34 cellular contexts compared by ENCODE assay signal in the genomic region with DNA sequence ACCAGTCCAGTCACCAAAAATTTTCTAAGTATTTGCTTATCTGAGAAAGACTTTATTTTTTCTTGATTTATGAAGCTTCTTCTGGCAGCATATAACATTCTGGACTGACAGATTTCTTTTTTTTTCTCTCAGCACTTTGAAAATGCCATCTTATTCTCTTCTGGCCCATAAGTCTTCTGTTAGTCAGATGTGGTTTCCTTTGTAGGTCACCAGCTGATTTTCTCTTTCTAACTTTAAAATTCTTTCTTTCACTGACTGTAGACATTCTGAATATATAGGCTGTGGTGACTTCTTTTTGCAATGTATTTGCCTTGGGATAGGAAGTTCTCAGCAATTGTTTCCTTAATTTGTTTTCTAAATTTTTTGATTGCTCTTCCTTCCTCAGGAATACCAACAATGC.
"Had no signal": no experiment of that assay in that cellular context is flagged by ENCODE, and none has a peak within 500 bp of the region (broad histone marks: within the 10 kb centered on the region; RNA-seq: fewer than 3 reads in every experiment).

No MANE protein-coding gene starts in this region.

- H3K27ac Mint-ChIP-seq: activated CD4-positive, alpha-beta memory T cell treated with anti-CD3 and anti-CD28 coated beads for 36 hours; activated CD4-positive, alpha-beta T cell treated with anti-CD3 and anti-CD28 coated beads for 36 hours; activated CD4-positive, alpha-beta T cell treated with anti-CD3 and anti-CD28 coated beads, Interleukin-2, amount 10 ng/mL, durations not matched to agents 24 days and 14 days; activated CD8-positive, alpha-beta memory T cell treated with anti-CD3 and anti-CD28 coated beads, Interleukin-2, amount 10 ng/mL, durations not matched to agents 7 days and 5 days; activated CD8-positive, alpha-beta T cell treated with anti-CD3 and anti-CD28 coated beads, Interleukin-2, amount 10 ng/mL, durations not matched to agents 7 days and 5 days; activated naive CD8-positive, alpha-beta T cell; activated T-helper 1 cell treated with anti-CD3 and anti-CD28 coated beads, Interleukin-12 subunit alpha, Interleukin-12 subunit beta, Interleukin-2, Interleukin-4 antibody, amounts not matched to agents 30 ng/mL and 10 ng/mL and 1 ng/mL, durations not matched to agents 14 hours and 24 hours and 36 hours; activated T-helper 2 cell treated with anti-CD3 and anti-CD28 coated beads, Interferon-gamma antibody, Interleukin-2, Interleukin-4, amounts not matched to agents 10 μg/mL and 5 μg/mL and 100 μg/mL, durations not matched to agents 14 hours and 24 hours and 36 hours; brain; dendritic cell treated with granulocyte-macrophage colony-stimulating factor and Interleukin-4, amounts not matched to agents 40 ng/mL and 50 ng/mL, for 4 days; endodermal cell; T-helper 17 cell; T-helper 2 cell treated with Interferon-gamma antibody and Interleukin-4, amounts not matched to agents 5 μg/mL and 100 μg/mL, for 36 hours had no signal

- H3K4me1 ChIP-seq: breast epithelium had no signal

- H3K27me3 ChIP-seq: breast epithelium, cardiac muscle cell, dorsolateral prefrontal cortex had no signal

- H3K4me3 ChIP-seq: breast epithelium, cardiac muscle cell, coronary artery, dorsolateral prefrontal cortex had no signal

- H3K27ac ChIP-seq: breast epithelium, cardiac muscle cell, coronary artery, dorsolateral prefrontal cortex, WERI-Rb-1 had no signal

- ATAC-seq: activated CD4-positive, alpha-beta T cell treated with anti-CD3 and anti-CD28 coated beads for 36 hours; activated CD8-positive, alpha-beta memory T cell treated with anti-CD3 and anti-CD28 coated beads, Interleukin-2, amount 10 ng/mL, durations not matched to agents 7 days and 5 days; activated CD8-positive, alpha-beta T cell treated with anti-CD3 and anti-CD28 coated beads, Interleukin-2, amount 10 ng/mL, durations not matched to agents 7 days and 5 days; esophagus mucosa; T-helper 17 cell had no signal

- H3K4me3 Mint-ChIP-seq: activated CD4-positive, alpha-beta memory T cell treated with anti-CD3 and anti-CD28 coated beads for 36 hours; activated CD4-positive, alpha-beta T cell treated with anti-CD3 and anti-CD28 coated beads for 36 hours; activated CD4-positive, alpha-beta T cell treated with anti-CD3 and anti-CD28 coated beads, Interleukin-2, amount 10 ng/mL, durations not matched to agents 24 days and 14 days; activated CD8-positive, alpha-beta memory T cell treated with anti-CD3 and anti-CD28 coated beads, Interleukin-2, amount 10 ng/mL, durations not matched to agents 7 days and 5 days; activated CD8-positive, alpha-beta T cell treated with anti-CD3 and anti-CD28 coated beads, Interleukin-2, amount 10 ng/mL, durations not matched to agents 7 days and 5 days; activated naive CD8-positive, alpha-beta T cell; activated T-helper 1 cell treated with anti-CD3 and anti-CD28 coated beads, Interleukin-12 subunit alpha, Interleukin-12 subunit beta, Interleukin-2, Interleukin-4 antibody, amounts not matched to agents 30 ng/mL and 10 ng/mL and 1 ng/mL, durations not matched to agents 14 hours and 24 hours and 36 hours; brain; central memory CD8-positive, alpha-beta T cell; dendritic cell treated with granulocyte-macrophage colony-stimulating factor and Interleukin-4, amounts not matched to agents 40 ng/mL and 50 ng/mL, for 4 days; endodermal cell; T-helper 17 cell; T-helper 2 cell treated with Interferon-gamma antibody and Interleukin-4, amounts not matched to agents 5 μg/mL and 100 μg/mL, for 36 hours had no signal

- H3K36me3 ChIP-seq: breast epithelium, cardiac muscle cell, WERI-Rb-1 had no signal

- H3K4me1 Mint-ChIP-seq: activated CD4-positive, alpha-beta T cell treated with anti-CD3 and anti-CD28 coated beads for 36 hours; activated CD4-positive, alpha-beta T cell treated with anti-CD3 and anti-CD28 coated beads, Interleukin-2, amount 10 ng/mL, durations not matched to agents 24 days and 14 days; activated CD8-positive, alpha-beta memory T cell treated with anti-CD3 and anti-CD28 coated beads, Interleukin-2, amount 10 ng/mL, durations not matched to agents 7 days and 5 days; brain; central memory CD8-positive, alpha-beta T cell; endodermal cell; T-helper 17 cell had no signal

- DNase-seq: activated CD4-positive, alpha-beta memory T cell treated with anti-CD3 and anti-CD28 coated beads for 36 hours; activated CD4-positive, alpha-beta T cell treated with anti-CD3 and anti-CD28 coated beads for 36 hours; activated CD4-positive, alpha-beta T cell treated with anti-CD3 and anti-CD28 coated beads, Interleukin-2, amount 10 ng/mL, durations not matched to agents 24 days and 14 days; activated CD4-positive, CD25-positive, alpha-beta regulatory T cell; activated CD4-positive, CD25-positive, alpha-beta regulatory T cell treated with anti-CD3 and anti-CD28 coated beads, Interleukin-2, amount 50 U/mL, for 72 hours; activated CD8-positive, alpha-beta memory T cell treated with anti-CD3 and anti-CD28 coated beads, Interleukin-2, amount 10 ng/mL, durations not matched to agents 7 days and 5 days; activated CD8-positive, alpha-beta memory T cell treated with anti-CD3 and anti-CD28 coated beads, Interleukin-2, amount 50 U/mL, for 4 hours; activated CD8-positive, alpha-beta T cell treated with anti-CD3 and anti-CD28 coated beads, Interleukin-2, amount 10 ng/mL, durations not matched to agents 7 days and 5 days; activated effector memory CD4-positive, alpha-beta T cell treated with anti-CD3 and anti-CD28 coated beads, Interleukin-2, amount 50 U/mL, for 16 hours; activated naive CD4-positive, alpha-beta T cell treated with anti-CD3 and anti-CD28 coated beads, Interleukin-2, amount 50 U/mL, for 16 hours; activated T-cell treated with anti-CD3 and anti-CD28 coated beads, Interleukin-2, amount 50 U/mL, for 1 hour; activated T-cell treated with anti-CD3 and anti-CD28 coated beads, Interleukin-2, amount 50 U/mL, for 48 hours; amygdala; aorta; dorsolateral prefrontal cortex; effector memory CD4-positive, alpha-beta T cell; endodermal cell; foreskin fibroblast; head of caudate nucleus; T-helper 1 cell; T-helper 17 cell; T1000; WERI-Rb-1 had no signal

- H3K9me3 Mint-ChIP-seq: endodermal cell had no signal

- H3K27me3 Mint-ChIP-seq: activated CD4-positive, alpha-beta memory T cell treated with anti-CD3 and anti-CD28 coated beads for 36 hours; activated CD4-positive, alpha-beta T cell treated with anti-CD3 and anti-CD28 coated beads for 36 hours; activated CD4-positive, alpha-beta T cell treated with anti-CD3 and anti-CD28 coated beads, Interleukin-2, amount 10 ng/mL, durations not matched to agents 24 days and 14 days; activated CD8-positive, alpha-beta memory T cell treated with anti-CD3 and anti-CD28 coated beads, Interleukin-2, amount 10 ng/mL, durations not matched to agents 7 days and 5 days; activated naive CD8-positive, alpha-beta T cell; central memory CD8-positive, alpha-beta T cell; dendritic cell treated with granulocyte-macrophage colony-stimulating factor and Interleukin-4, amounts not matched to agents 40 ng/mL and 50 ng/mL, for 4 days; T-helper 17 cell had no signal
